ENCODE assay signal across 9 cellular contexts in the genomic region with DNA sequence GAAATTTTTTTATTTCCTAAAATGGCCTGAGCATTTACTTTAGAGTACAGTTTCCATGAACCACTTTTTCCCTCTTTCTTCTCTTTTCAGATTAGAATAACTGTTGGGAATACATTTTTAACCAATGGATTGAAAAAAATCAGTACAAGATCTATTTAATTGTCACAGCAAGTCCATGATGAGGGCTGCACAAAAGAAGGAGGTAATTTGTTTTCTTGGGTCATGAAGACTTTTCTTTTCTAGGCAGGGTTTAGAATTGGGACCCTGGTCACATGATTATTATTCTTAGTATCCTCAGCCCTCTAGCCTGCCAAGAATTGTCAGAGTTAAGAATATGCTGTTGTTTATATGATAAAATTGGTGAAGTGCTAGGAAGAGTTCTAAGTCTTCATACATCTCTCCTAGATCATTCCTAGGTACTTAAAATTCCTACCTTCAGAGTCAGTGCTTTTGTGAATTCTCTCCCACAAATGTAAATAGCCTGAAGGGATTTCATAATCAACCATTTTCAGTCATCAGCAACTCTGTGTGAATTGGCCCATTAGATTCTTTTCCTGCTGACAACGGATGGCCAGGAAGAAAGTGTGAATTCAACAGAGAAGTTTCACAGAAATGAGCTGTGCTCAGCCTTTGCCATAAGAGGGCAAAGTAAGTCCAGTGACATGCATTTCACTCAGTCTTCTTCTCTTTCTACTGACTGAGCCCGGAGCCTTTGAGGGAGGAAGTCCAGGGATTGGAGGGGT. TPM values are rescaled to one million over a fixed set of nuclear protein-coding genes. Genes with fewer than 3 reads are reported as not detected.
DNase-seq lines count a peak whose midpoint lies in the region; ATAC-seq, FAIRE-seq and TF ChIP-seq lines count a peak whose summit lies in the region.
"Had no signal": no experiment of that assay in that cellular context is flagged by ENCODE, and none has a peak within 500 bp of the region (broad histone marks: within the 10 kb centered on the region; RNA-seq: fewer than 3 reads in every experiment).

No MANE protein-coding gene starts in this region.

- H3K36me3 Mint-ChIP-seq in activated CD8-positive, alpha-beta T cell treated with anti-CD3 and anti-CD28 coated beads, Interleukin-2, amount 10 ng/mL, durations not matched to agents 7 days and 5 days (ENCODE audit: low read depth) = no peaks in the 10 kb centered on the region

- no peak overlapping the region for H3K4me3 ChIP-seq in GM12864 (ENCODE audit: low read depth, low read length)
- no peak overlapping the region for H3K4me3 ChIP-seq in astrocyte of the cerebellum (ENCODE audit: low read depth, low read length)
- H3K4me3 ChIP-seq in mesendoderm (ENCODE audit: low read length) = no peak overlapping the region
- no peak overlapping the region for H3K4me3 ChIP-seq in spleen
- H3K4me3 ChIP-seq: ovary had no signal

- no peak overlapping the region for H3K4me2 ChIP-seq in mesendoderm (ENCODE audit: low read length)

- no peak overlapping the region for H4K5ac ChIP-seq in mesendoderm (ENCODE audit: low read length)

- CTCF ChIA-PET in activated CD8-positive, alpha-beta T cell treated with anti-CD3 and anti-CD28 coated beads, Interleukin-2, amount 10 ng/mL, durations not matched to agents 7 days and 5 days (lab: Charles Lee) = no interaction called here

- no peaks in the 10 kb centered on the region for H3K79me1 ChIP-seq in mesendoderm (ENCODE audit: low read length)

- ATAC-seq in activated CD8-positive, alpha-beta T cell treated with anti-CD3 and anti-CD28 coated beads, Interleukin-2, amount 10 ng/mL, durations not matched to agents 7 days and 5 days = no peak

- POLR2A ChIA-PET in activated CD8-positive, alpha-beta T cell treated with anti-CD3 and anti-CD28 coated beads, Interleukin-2, amount 10 ng/mL, durations not matched to agents 7 days and 5 days (lab: Charles Lee) = no interaction called here

- H3K23ac ChIP-seq in mesendoderm (ENCODE audit: low read length) = no peak overlapping the region

- no peak overlapping the region for H3K56ac ChIP-seq in mesendoderm (ENCODE audit: low read length)

- H3K4me3 Mint-ChIP-seq in activated CD8-positive, alpha-beta T cell treated with anti-CD3 and anti-CD28 coated beads, Interleukin-2, amount 10 ng/mL, durations not matched to agents 7 days and 5 days = no peak overlapping the region

- H3K4ac ChIP-seq in mesendoderm (ENCODE audit: low read depth, low read length) = no peak overlapping the region

- peaks cover 2% of the 10 kb centered on the region for H3K4me1 ChIP-seq in mesendoderm (ENCODE audit: control insufficient read depth, low read depth, low read length)
- no peaks in the 10 kb centered on the region for H3K4me1 ChIP-seq in spleen

- H3K27ac ChIP-seq in mesendoderm (ENCODE audit: low read depth, low read length) = no peak overlapping the region
- no peak overlapping the region for H3K27ac ChIP-seq in spleen
- H3K27ac ChIP-seq: ovary had no signal

- WGBS in mesendoderm (ENCODE audit: extremely low coverage, insufficient coverage, low lambda C conversion rate) = no CpG with 5 or more reads among the region's 2 CpGs
- WGBS in spleen, 5 donors = 9 to 28% (median 18%) methylated on average over 2 of the region's 2 CpGs

- no peak overlapping the region for H3K27ac Mint-ChIP-seq in activated CD8-positive, alpha-beta T cell treated with anti-CD3 and anti-CD28 coated beads, Interleukin-2, amount 10 ng/mL, durations not matched to agents 7 days and 5 days

- TF ChIP-seq CTCF in GM12864 (IDR thresholded peaks at IDR 0.05; ENCODE audit: low read depth, low read length, missing control alignments) (peak; percentile 30), astrocyte of the cerebellum (IDR thresholded peaks at IDR 0.05; ENCODE audit: low read depth, low read length, missing control alignments) (peak; percentile 23), spleen (IDR thresholded peaks at IDR 0.05 in 8 of 11, conservative IDR thresholded peaks at IDR 0.05 in 3 of 11) (no peak)

- H3K36me3 ChIP-seq in mesendoderm (ENCODE audit: control insufficient read depth, insufficient read depth, low read length) = no peaks in the 10 kb centered on the region
- no peaks in the 10 kb centered on the region for H3K36me3 ChIP-seq in spleen
- H3K36me3 ChIP-seq: ovary had no signal

- no peak for TF ChIP-seq POLR2A in spleen (IDR thresholded peaks at IDR 0.05)

- no peaks in the 10 kb centered on the region for H3K4me1 Mint-ChIP-seq in activated CD8-positive, alpha-beta T cell treated with anti-CD3 and anti-CD28 coated beads, Interleukin-2, amount 10 ng/mL, durations not matched to agents 7 days and 5 days (ENCODE audit: low read depth)

- no peaks in the 10 kb centered on the region for H3K27me3 ChIP-seq in mesendoderm (ENCODE audit: insufficient read depth, low read length, poor library complexity)
- H3K27me3 ChIP-seq in spleen (replicated peaks in 1 of 7) = no peaks in the 10 kb centered on the region
- H3K27me3 ChIP-seq: ovary had no signal

- peaks cover 5% of the 10 kb centered on the region for H3K27me3 Mint-ChIP-seq in activated CD8-positive, alpha-beta T cell treated with anti-CD3 and anti-CD28 coated beads, Interleukin-2, amount 10 ng/mL, durations not matched to agents 7 days and 5 days (ENCODE audit: low read depth)

- no peaks in the 10 kb centered on the region for H3K9me3 ChIP-seq in spleen
- H3K9me3 ChIP-seq: ovary had no signal

- H3K9me3 Mint-ChIP-seq in activated CD8-positive, alpha-beta T cell treated with anti-CD3 and anti-CD28 coated beads, Interleukin-2, amount 10 ng/mL, durations not matched to agents 7 days and 5 days (ENCODE audit: insufficient read depth) = no peaks in the 10 kb centered on the region

- H2AK5ac ChIP-seq in mesendoderm (ENCODE audit: low read length) = no peak overlapping the region

- H4K8ac ChIP-seq in mesendoderm (ENCODE audit: low read depth, low read length) = no peak overlapping the region

- no peak overlapping the region for H3K18ac ChIP-seq in mesendoderm (ENCODE audit: low read length)

- in situ Hi-C loops in astrocyte of the cerebellum (cut with HindIII; ENCODE audit: low sequenced_read_pairs) = no loop called here

- H3K9ac ChIP-seq in mesendoderm (ENCODE audit: low read length) = no peak overlapping the region

- H2BK15ac ChIP-seq in mesendoderm (replicated peaks; ENCODE audit: low read depth) = no peak overlapping the region

- no peak overlapping the region for H2BK120ac ChIP-seq in mesendoderm (ENCODE audit: low read depth, low read length)

- no peak overlapping the region for H2BK5ac ChIP-seq in mesendoderm (ENCODE audit: low read length)

- H3K79me2 ChIP-seq in mesendoderm (ENCODE audit: control insufficient read depth, insufficient read depth, low read length) = no peaks in the 10 kb centered on the region

- FAIRE-seq in HTR-8/SVneo (lab: Jason Lieb, UNC) = no peak

- DNase-seq in GM12864 (ENCODE audit: low read depth) (no peak), HTR-8/SVneo (ENCODE audit: insufficient read length, low spot score) (peak; percentile 17), astrocyte of the cerebellum (ENCODE audit: low read depth) (peak; percentile 28), mesendoderm (peak; percentile 97), spleen (no peak), amygdala (lab: John Stamatoyannopoulos, UW) (no peak), ecto neural progenitor cell (ENCODE audit: low spot score) (no peak)
- DNase-seq in activated CD8-positive, alpha-beta T cell treated with anti-CD3 and anti-CD28 coated beads, Interleukin-2, amount 10 ng/mL, durations not matched to agents 7 days and 5 days = no peak
- DNase-seq: ovary had no signal

- intact Hi-C loops in spleen (cut with DNase I; ENCODE audit: low total_unique reads) = no loop called here

RNA-seq across cellular contexts. Expression of a gene that starts 32.4 kb away (rescaled TPM):
- polyA plus RNA-seq in mesendoderm (2013, experiment 1 of 2) = 19.1 TPM
- 18.9 TPM for polyA plus RNA-seq in mesendoderm (2013, experiment 2 of 2)
- total RNA-seq in spleen = 10 to 100 TPM in 6 of 7 donors, 1 to 10 TPM in 1; 7.8 to 21.6 (median 14.8) TPM
- 1 to 10 TPM; 2.5 to 3.2 (median 3.2) TPM for polyA plus RNA-seq in spleen
- not detected for total RNA-seq in activated CD8-positive, alpha-beta T cell treated with anti-CD3 and anti-CD28 coated beads, Interleukin-2, amount 10 ng/mL, durations not matched to agents 7 days and 5 days

Comparison
In these comparisons a context has a peak if more than half of its experiments do, and no peak if none do; other contexts are left out.
1. DNase-seq: peak in HTR-8/SVneo (single experiment), astrocyte of the cerebellum (single experiment) and mesendoderm (single experiment); none in GM12864 (single experiment), spleen (single experiment), amygdala (0 of 56), ecto neural progenitor cell (single experiment) and activated CD8-positive, alpha-beta T cell treated with anti-CD3 and anti-CD28 coated beads, Interleukin-2, amount 10 ng/mL, durations not matched to agents 7 days and 5 days (single experiment).
2. CTCF ChIP-seq: peak in GM12864 (single experiment) and astrocyte of the cerebellum (single experiment); none in spleen (0 of 11).
3. RNA of a gene that starts 32.4 kb away (total RNA-seq): 7.8 to 21.6 TPM in spleen; not detected in activated CD8-positive, alpha-beta T cell treated with anti-CD3 and anti-CD28 coated beads, Interleukin-2, amount 10 ng/mL, durations not matched to agents 7 days and 5 days; every median in the first group is over 4 times any median in the second.